In genomic region chr11:2886191-2886894, GRCh38 we compare ENCODE assay signal across 9 cellular contexts. TPM values are rescaled to one million over a fixed set of nuclear protein-coding genes. Genes with fewer than 3 reads are reported as not detected.
DNase-seq lines count a peak whose midpoint lies in the region; ATAC-seq, FAIRE-seq and TF ChIP-seq lines count a peak whose summit lies in the region.
"Had no signal": no experiment of that assay in that cellular context is flagged by ENCODE, and none has a peak within 500 bp of the region (broad histone marks: within the 10 kb centered on the region; RNA-seq: fewer than 3 reads in every experiment).

No MANE protein-coding gene starts in this region.

- H3K9me3 Mint-ChIP-seq in activated naive CD4-positive, alpha-beta T cell treated with anti-CD3 and anti-CD28 coated beads, Interleukin-2, amount 50 U/mL, for 72 hours, result no peaks in the 10 kb centered on the region
- no peaks in the 10 kb centered on the region for H3K9me3 Mint-ChIP-seq in natural killer cell treated with Interleukin-12 subunit alpha and Interleukin-12 subunit beta and Interleukin-15 and Interleukin-18, amount 100 ng/mL, for 72 hours
- H3K9me3 Mint-ChIP-seq: activated naive CD4-positive, alpha-beta T cell treated with anti-CD3 and anti-CD28 coated beads, Interleukin-2, amount 50 U/mL, for 24 hours had no signal

- peak overlapping the region; percentile 45 for H3K4me3 Mint-ChIP-seq in natural killer cell treated with Interleukin-12 subunit alpha and Interleukin-12 subunit beta and Interleukin-15 and Interleukin-18, amount 100 ng/mL, for 72 hours

- DNase-seq in activated naive CD4-positive, alpha-beta T cell treated with Interleukin-2 at 50 U/mL for 16 hours, result peak; percentile 23
- DNase-seq in activated naive CD4-positive, alpha-beta T cell treated with anti-CD3 and anti-CD28 coated beads, Interleukin-2, amount 50 U/mL, for 72 hours (ENCODE audit: low spot score in 2 of 2), result no peak
- DNase-seq in MV-4-11 (lab: John Stamatoyannopoulos, UW) (peak; percentile 14), ecto neural progenitor cell (ENCODE audit: low spot score) (peak; percentile 88), HK-2 (ENCODE audit: unreplicated experiment) (no peak), H54 (ENCODE audit: insufficient read length, low spot score) (no peak), mesenteric fat pad (ENCODE audit: low spot score) (no peak)
- no peak for DNase-seq in natural killer cell treated with Interleukin-12 subunit alpha and Interleukin-12 subunit beta and Interleukin-15 and Interleukin-18, amount 100 ng/mL, for 72 hours (ENCODE audit: low spot score)

- peaks cover 8% of the 10 kb centered on the region in 2 donors for H3K27me3 Mint-ChIP-seq in natural killer cell treated with Interleukin-12 subunit alpha and Interleukin-12 subunit beta and Interleukin-15 and Interleukin-18, amount 100 ng/mL, for 72 hours
- H3K27me3 Mint-ChIP-seq: activated naive CD4-positive, alpha-beta T cell treated with anti-CD3 and anti-CD28 coated beads, Interleukin-2, amount 50 U/mL, for 24 hours had no signal

- no peak for FAIRE-seq in H54 (lab: Jason Lieb, UNC)

- ATAC-seq in activated naive CD4-positive, alpha-beta T cell treated with anti-CD3 and anti-CD28 coated beads, Interleukin-2, amount 50 U/mL, for 72 hours, result no peak
- no peak for ATAC-seq in natural killer cell treated with Interleukin-12 subunit alpha and Interleukin-12 subunit beta and Interleukin-15 and Interleukin-18, amount 100 ng/mL, for 72 hours

- peaks cover 8 to 15% of the 10 kb centered on the region in 2 donors for H3K4me1 Mint-ChIP-seq in natural killer cell treated with Interleukin-12 subunit alpha and Interleukin-12 subunit beta and Interleukin-15 and Interleukin-18, amount 100 ng/mL, for 72 hours (ENCODE audit: low read depth in 2 of 2)

- TF ChIP-seq POLR2A in H54 (IDR thresholded peaks at IDR 0.05; ENCODE audit: low read depth, low read length), result no peak

- no peak overlapping the region for H3K27ac Mint-ChIP-seq in activated naive CD4-positive, alpha-beta T cell treated with anti-CD3 and anti-CD28 coated beads, Interleukin-2, amount 50 U/mL, for 72 hours
- no peak overlapping the region for H3K27ac Mint-ChIP-seq in natural killer cell treated with Interleukin-12 subunit alpha and Interleukin-12 subunit beta and Interleukin-15 and Interleukin-18, amount 100 ng/mL, for 72 hours
- H3K27ac Mint-ChIP-seq: activated naive CD4-positive, alpha-beta T cell treated with anti-CD3 and anti-CD28 coated beads, Interleukin-2, amount 50 U/mL, for 24 hours had no signal

- peaks cover 0 to 6% of the 10 kb centered on the region in 2 donors for H3K36me3 Mint-ChIP-seq in activated naive CD4-positive, alpha-beta T cell treated with anti-CD3 and anti-CD28 coated beads, Interleukin-2, amount 50 U/mL, for 72 hours
- H3K36me3 Mint-ChIP-seq in natural killer cell treated with Interleukin-12 subunit alpha and Interleukin-12 subunit beta and Interleukin-15 and Interleukin-18, amount 100 ng/mL, for 72 hours, result no peaks in the 10 kb centered on the region
- H3K36me3 Mint-ChIP-seq: activated naive CD4-positive, alpha-beta T cell treated with anti-CD3 and anti-CD28 coated beads, Interleukin-2, amount 50 U/mL, for 24 hours had no signal

RNA-seq across cellular contexts. Expression of gene CDKN1C, which starts 0.8 kb away (rescaled TPM):
- total RNA-seq in activated naive CD4-positive, alpha-beta T cell treated with anti-CD3 and anti-CD28 coated beads, Interleukin-2, amount 50 U/mL, for 72 hours, result 1 to 10 TPM; 1.5 to 1.8 TPM
- 1 to 10 TPM; 1.2 to 2.0 TPM for total RNA-seq in natural killer cell treated with Interleukin-12 subunit alpha and Interleukin-12 subunit beta and Interleukin-15 and Interleukin-18, amount 100 ng/mL, for 72 hours
- 252 TPM for total RNA-seq in mesenteric fat pad

RNA-seq across cellular contexts. Expression of gene PHLDA2, which starts 42.9 kb away (rescaled TPM):
- 1 to 10 TPM; 3.6 to 5.9 TPM for total RNA-seq in activated naive CD4-positive, alpha-beta T cell treated with anti-CD3 and anti-CD28 coated beads, Interleukin-2, amount 50 U/mL, for 72 hours
- total RNA-seq in natural killer cell treated with Interleukin-12 subunit alpha and Interleukin-12 subunit beta and Interleukin-15 and Interleukin-18, amount 100 ng/mL, for 72 hours, result 1 to 10 TPM; 3.0 to 4.5 TPM
- total RNA-seq in mesenteric fat pad, result 6.8 TPM

Comparison
In these comparisons a context has a peak if more than half of its experiments do, and no peak if none do; other contexts are left out.
1. DNase-seq: peak in activated naive CD4-positive, alpha-beta T cell treated with Interleukin-2 at 50 U/mL for 16 hours (single experiment), MV-4-11 (single experiment) and ecto neural progenitor cell (single experiment); none in activated naive CD4-positive, alpha-beta T cell treated with anti-CD3 and anti-CD28 coated beads, Interleukin-2, amount 50 U/mL, for 72 hours (0 of 2), natural killer cell treated with Interleukin-12 subunit alpha and Interleukin-12 subunit beta and Interleukin-15 and Interleukin-18, amount 100 ng/mL, for 72 hours (single experiment), HK-2 (single experiment), H54 (single experiment) and mesenteric fat pad (single experiment).
2. RNA of gene CDKN1C, which starts 0.8 kb away (total RNA-seq): 252 TPM in mesenteric fat pad (single experiment); 1.2 to 2.0 TPM in natural killer cell treated with Interleukin-12 subunit alpha and Interleukin-12 subunit beta and Interleukin-15 and Interleukin-18, amount 100 ng/mL, for 72 hours and 1.5 to 1.8 TPM in activated naive CD4-positive, alpha-beta T cell treated with anti-CD3 and anti-CD28 coated beads, Interleukin-2, amount 50 U/mL, for 72 hours; every median in the first group is over 10 times any median in the second.